1 cellular context compared by ENCODE assay signal in the genomic region with DNA sequence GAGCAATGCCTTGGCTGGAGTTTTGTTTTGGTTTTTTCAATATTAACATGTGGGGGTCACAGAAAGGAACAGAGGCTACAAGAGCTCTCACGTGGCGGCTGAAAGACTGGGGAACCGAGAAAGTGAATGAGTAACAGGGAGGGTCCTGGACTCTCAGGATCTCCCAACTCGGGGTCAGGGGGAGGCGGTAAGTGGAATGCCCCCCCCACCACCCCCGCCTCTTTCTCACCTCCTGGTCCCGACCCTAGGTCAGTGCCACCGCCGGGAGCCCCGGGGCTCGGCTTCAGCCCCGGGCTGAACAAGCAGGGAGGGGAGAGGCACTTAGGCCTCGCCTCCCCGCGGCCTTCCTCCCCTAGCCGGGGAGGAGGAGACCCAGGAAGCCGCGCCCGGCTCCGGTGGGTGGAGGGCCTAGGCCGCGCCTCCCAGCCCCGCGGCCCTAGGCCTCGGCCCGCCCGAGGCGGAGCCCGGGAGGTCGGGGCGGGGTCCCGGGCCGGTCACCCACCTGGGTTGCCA.
TF ChIP-seq lines count a peak whose summit lies in the region.

No MANE protein-coding gene starts in this region.

TF ChIP-seq in HCT116, 20 proteins besides CTCF, POLR2A, EP300 and RAD21:
- peak; percentile 55; the same call in 1 of the 2 replicates for TF ChIP-seq ZFX (IDR thresholded peaks at IDR 0.05)
